21 cellular contexts compared by ENCODE assay signal in genomic region chr3:141070727-141071357, GRCh38. TPM values are rescaled to one million over a fixed set of nuclear protein-coding genes. Genes with fewer than 3 reads are reported as not detected.
DNase-seq lines count a peak whose midpoint lies in the region; ATAC-seq, FAIRE-seq and TF ChIP-seq lines count a peak whose summit lies in the region.
"Had no signal": no experiment of that assay in that cellular context is flagged by ENCODE, and none has a peak within 500 bp of the region (broad histone marks: within the 10 kb centered on the region; RNA-seq: fewer than 3 reads in every experiment).

No MANE protein-coding gene starts in this region.

- H3K27ac Mint-ChIP-seq in astrocyte (ENCODE audit: unreplicated experiment), result peak overlapping the region; percentile 15
- peak overlapping the region; percentile 95 for H3K27ac Mint-ChIP-seq in neural progenitor cell
- H3K27ac Mint-ChIP-seq: activated naive CD8-positive, alpha-beta T cell treated with anti-CD3 and anti-CD28 coated beads, Interleukin-2, amount 10 ng/mL, durations not matched to agents 7 days and 5 days; activated T-helper 17 cell treated with anti-CD3 and anti-CD28 coated beads, Interleukin-2, amount 50 U/mL, for 72 hours; dendritic cell treated with granulocyte-macrophage colony-stimulating factor and Interleukin-4, amounts not matched to agents 40 ng/mL and 50 ng/mL, for 4 days; IgD-negative memory B cell; memory B cell had no signal

- H3K36me3 ChIP-seq in astrocyte (ENCODE audit: insufficient read depth, low read length), result no peaks in the 10 kb centered on the region
- no peaks in the 10 kb centered on the region for H3K36me3 ChIP-seq in neural progenitor cell
- H3K36me3 ChIP-seq in gastroesophageal sphincter, result no peaks in the 10 kb centered on the region
- H3K36me3 ChIP-seq: stomach had no signal

- H3K27ac ChIP-seq in astrocyte (ENCODE audit: low read depth, low read length) (no peak overlapping the region), neural progenitor cell (no peak overlapping the region), gastroesophageal sphincter (no peak overlapping the region)
- H3K27ac ChIP-seq: A549, stomach had no signal

- peak overlapping the region; percentile 72 for H3K4me3 Mint-ChIP-seq in astrocyte (ENCODE audit: unreplicated experiment)
- peak overlapping the region; percentile 76 for H3K4me3 Mint-ChIP-seq in neural progenitor cell
- H3K4me3 Mint-ChIP-seq: activated naive CD8-positive, alpha-beta T cell treated with anti-CD3 and anti-CD28 coated beads, Interleukin-2, amount 10 ng/mL, durations not matched to agents 7 days and 5 days; activated T-helper 17 cell treated with anti-CD3 and anti-CD28 coated beads, Interleukin-2, amount 50 U/mL, for 72 hours; dendritic cell treated with granulocyte-macrophage colony-stimulating factor and Interleukin-4, amounts not matched to agents 40 ng/mL and 50 ng/mL, for 4 days; IgD-negative memory B cell; memory B cell had no signal

- no peak for ATAC-seq in gastroesophageal sphincter
- ATAC-seq: A549; activated T-helper 17 cell treated with anti-CD3 and anti-CD28 coated beads, Interleukin-2, amount 50 U/mL, for 72 hours had no signal

- peak overlapping the region; percentile 26 for H2AFZ ChIP-seq in astrocyte (ENCODE audit: low read depth, low read length)
- H2AFZ ChIP-seq in neural progenitor cell (replicated peaks), result no peak overlapping the region

- H3K9me3 Mint-ChIP-seq in astrocyte (ENCODE audit: unreplicated experiment) (no peaks in the 10 kb centered on the region), neural progenitor cell (no peaks in the 10 kb centered on the region)
- H3K9me3 Mint-ChIP-seq: activated naive CD8-positive, alpha-beta T cell treated with anti-CD3 and anti-CD28 coated beads, Interleukin-2, amount 10 ng/mL, durations not matched to agents 7 days and 5 days; activated T-helper 17 cell treated with anti-CD3 and anti-CD28 coated beads, Interleukin-2, amount 50 U/mL, for 72 hours; dendritic cell treated with granulocyte-macrophage colony-stimulating factor and Interleukin-4, amounts not matched to agents 40 ng/mL and 50 ng/mL, for 4 days; IgD-negative memory B cell; memory B cell had no signal

- H3K27me3 Mint-ChIP-seq in astrocyte (ENCODE audit: low read depth, unreplicated experiment) (peaks cover 12% of the 10 kb centered on the region), neural progenitor cell (ENCODE audit: insufficient read depth, low read depth) (peaks cover 4% of the 10 kb centered on the region)
- H3K27me3 Mint-ChIP-seq: activated T-helper 17 cell treated with anti-CD3 and anti-CD28 coated beads, Interleukin-2, amount 50 U/mL, for 72 hours; dendritic cell treated with granulocyte-macrophage colony-stimulating factor and Interleukin-4, amounts not matched to agents 40 ng/mL and 50 ng/mL, for 4 days; IgD-negative memory B cell had no signal

- H3K4me3 ChIP-seq in astrocyte (ENCODE audit: insufficient read depth, low read depth, low read length) (no peak overlapping the region), neural progenitor cell (no peak overlapping the region), gastroesophageal sphincter (no peak overlapping the region)
- H3K4me3 ChIP-seq: A549, stomach had no signal

- H3K27me3 ChIP-seq in astrocyte (ENCODE audit: insufficient read depth, low read length) (peaks cover 2% of the 10 kb centered on the region), neural progenitor cell (peaks cover 84% of the 10 kb centered on the region), gastroesophageal sphincter (no peaks in the 10 kb centered on the region)

- no peak for TF ChIP-seq EP300 in gastroesophageal sphincter (IDR thresholded peaks at IDR 0.05)

- DNase-seq in ELF-1 (ENCODE audit: low read depth, low spot score) (peak; percentile 93), astrocyte (ENCODE audit: low read depth) (no peak), iPS DF 19.7 (ENCODE audit: low read depth, low spot score) (peak; percentile 94), neural progenitor cell (ENCODE audit: low spot score) (peak; percentile 70), ACHN (no peak), medulla oblongata (ENCODE audit: extremely low spot score) (no peak)
- DNase-seq in activated effector memory CD4-positive, alpha-beta T cell treated with Interleukin-2 at 50 U/mL for 16 hours, result no peak
- DNase-seq: activated CD4-positive, alpha-beta T cell treated with anti-CD3 and anti-CD28 coated beads, Interleukin-2, amount 50 U/mL, for 1 hour; activated naive CD8-positive, alpha-beta T cell treated with anti-CD3 and anti-CD28 coated beads, Interleukin-2, amount 10 ng/mL, durations not matched to agents 7 days and 5 days; C1 segment of cervical spinal cord; NCI-H1436 treated with DMSO at 0.1 percent for 48 hours; NCI-H526 treated with DMSO at 0.1 percent for 48 hours; stimulated activated CD4-positive, alpha-beta T cell treated with anti-CD3 and anti-CD28 coated beads, Interleukin-4, amount 100 ng/mL, for 4 hours; stomach had no signal

- H4K20me1 ChIP-seq in astrocyte (ENCODE audit: insufficient read depth, low read length) (no peaks in the 10 kb centered on the region), neural progenitor cell (ENCODE audit: low read depth) (peaks cover 58% of the 10 kb centered on the region)

- no peaks in the 10 kb centered on the region for H3K36me3 Mint-ChIP-seq in astrocyte (ENCODE audit: low read depth, unreplicated experiment)
- H3K36me3 Mint-ChIP-seq in neural progenitor cell, result peaks cover 25% of the 10 kb centered on the region
- H3K36me3 Mint-ChIP-seq: activated naive CD8-positive, alpha-beta T cell treated with anti-CD3 and anti-CD28 coated beads, Interleukin-2, amount 10 ng/mL, durations not matched to agents 7 days and 5 days; IgD-negative memory B cell; memory B cell had no signal

- FAIRE-seq in astrocyte (lab: Jason Lieb, UNC), result no peak
- FAIRE-seq: A549 had no signal

- no peaks in the 10 kb centered on the region for H3K9me3 ChIP-seq in astrocyte (ENCODE audit: insufficient read depth, low read depth, low read length)
- no peaks in the 10 kb centered on the region for H3K9me3 ChIP-seq in neural progenitor cell (ENCODE audit: low read depth)
- H3K9me3 ChIP-seq in gastroesophageal sphincter, result no peaks in the 10 kb centered on the region
- H3K9me3 ChIP-seq: A549, stomach had no signal

- 90 to 94% methylated on average over 5 to 7 of the region's 13 CpGs for WGBS in gastroesophageal sphincter (ENCODE audit: low coverage in 1 of 2), 2 donors

- peaks cover 5% of the 10 kb centered on the region for H3K4me1 Mint-ChIP-seq in astrocyte (ENCODE audit: low read depth, unreplicated experiment)
- H3K4me1 Mint-ChIP-seq in neural progenitor cell, result peaks cover 67% of the 10 kb centered on the region
- H3K4me1 Mint-ChIP-seq: activated naive CD8-positive, alpha-beta T cell treated with anti-CD3 and anti-CD28 coated beads, Interleukin-2, amount 10 ng/mL, durations not matched to agents 7 days and 5 days; activated T-helper 17 cell treated with anti-CD3 and anti-CD28 coated beads, Interleukin-2, amount 50 U/mL, for 72 hours; IgD-negative memory B cell; memory B cell had no signal

- H3K79me2 ChIP-seq in astrocyte (ENCODE audit: insufficient read depth, low read length) (no peaks in the 10 kb centered on the region), neural progenitor cell (ENCODE audit: low read depth) (no peaks in the 10 kb centered on the region)

- in situ Hi-C loops in ACHN (cut with HindIII; ENCODE audit: low pct_ligation_motif_present, low pct_unique_long_range_greater_than_20kb, low sequenced_read_pairs), result no loop called here

- H3K9ac ChIP-seq in astrocyte (ENCODE audit: low read length) (no peak overlapping the region), neural progenitor cell (no peak overlapping the region)

- no peak for TF ChIP-seq POLR2A in gastroesophageal sphincter (IDR thresholded peaks at IDR 0.05)

- TF ChIP-seq CTCF in astrocyte (IDR thresholded peaks at IDR 0.05; ENCODE audit: insufficient read depth, low read depth, low read length) (no peak), neural progenitor cell (IDR thresholded peaks at IDR 0.05) (no peak), gastroesophageal sphincter (IDR thresholded peaks at IDR 0.05) (no peak)

- peaks cover 44% of the 10 kb centered on the region for H3F3A ChIP-seq in neural progenitor cell (ENCODE audit: low read depth)

- H3K4me2 ChIP-seq in astrocyte (ENCODE audit: low read length) (no peak overlapping the region), neural progenitor cell (peak overlapping the region; percentile 44)
- H3K4me2 ChIP-seq: A549 had no signal

- H3K4me1 ChIP-seq in astrocyte (ENCODE audit: insufficient read depth, low read length) (peaks cover 6% of the 10 kb centered on the region), neural progenitor cell (peaks cover 50% of the 10 kb centered on the region), gastroesophageal sphincter (peaks cover 0 to 5% (median 0%) of the 10 kb centered on the region in 3 donors)
- H3K4me1 ChIP-seq: A549 had no signal

RNA-seq across cellular contexts. Expression of gene SPSB4, which starts 19.7 kb away (rescaled TPM):
- total RNA-seq in astrocyte (0.94 and 2.2 TPM in 2 replicates), neural progenitor cell (ENCODE audit: low replicate concordance) (4.9 and 10.7 TPM in 2 replicates), gastroesophageal sphincter (1 to 10 TPM in 3 of 4 donors, under 1 TPM in 1; 0.22 to 3.4 (median 1.2) TPM)
- total RNA-seq: activated naive CD8-positive, alpha-beta T cell treated with anti-CD3 and anti-CD28 coated beads, Interleukin-2, amount 10 ng/mL, durations not matched to agents 7 days and 5 days; activated T-helper 17 cell treated with anti-CD3 and anti-CD28 coated beads, Interleukin-2, amount 50 U/mL, for 72 hours; MCF 10A had no signal

Comparison
In these comparisons a context has a peak if more than half of its experiments do, and no peak if none do; other contexts are left out.
1. DNase-seq: peak in ELF-1 (single experiment), iPS DF 19.7 (single experiment) and neural progenitor cell (single experiment); none in astrocyte (single experiment), ACHN (single experiment), medulla oblongata (single experiment) and activated effector memory CD4-positive, alpha-beta T cell treated with Interleukin-2 at 50 U/mL for 16 hours (single experiment).